ENCODE assay signal across 6 cellular contexts in the genomic region with DNA sequence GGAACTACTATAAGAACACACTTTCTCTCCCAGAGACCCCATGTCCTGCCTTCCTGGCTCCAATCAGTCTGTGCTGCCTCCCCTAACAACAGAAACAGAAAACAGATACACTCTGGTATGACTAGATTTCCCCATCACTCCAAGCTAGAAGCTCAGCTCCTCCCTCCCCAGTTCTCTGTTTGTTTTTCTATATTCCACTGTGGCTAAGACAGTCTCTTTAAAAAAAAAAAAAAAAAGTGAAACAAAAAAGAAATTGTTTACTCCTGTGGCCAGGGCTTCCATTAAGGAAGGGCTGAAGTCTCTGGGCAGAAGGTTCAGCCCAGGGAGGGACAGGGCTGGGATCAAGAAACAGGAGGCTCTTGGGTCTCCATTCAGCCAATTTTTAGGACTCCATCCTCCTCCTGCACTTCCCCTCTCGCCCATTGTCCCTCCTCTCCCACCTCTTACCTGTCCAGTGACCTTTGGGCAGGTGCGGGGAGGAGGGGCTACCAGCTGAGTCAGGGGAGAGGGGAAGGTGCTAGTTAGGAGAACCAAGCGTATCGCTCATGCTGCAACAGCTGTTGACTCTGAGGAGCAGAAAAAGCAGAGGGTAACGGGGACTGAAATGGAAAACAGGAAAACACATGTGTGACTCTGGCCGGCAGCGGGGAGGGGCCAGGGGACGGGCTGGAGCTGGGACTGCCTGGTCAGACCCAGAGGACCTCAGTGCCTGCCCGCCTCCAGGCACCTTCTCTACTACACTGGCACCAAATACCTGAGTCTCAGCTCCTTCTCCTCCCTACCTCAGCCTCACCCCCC. TPM values are rescaled to one million over a fixed set of nuclear protein-coding genes. Genes with fewer than 3 reads are reported as not detected.
A peak's percentile ranks its signal among the peaks of the same experiment; 100 is the strongest.
DNase-seq lines count a peak whose midpoint lies in the region; ATAC-seq lines count a peak whose summit lies in the region.

No MANE protein-coding gene starts in this region.

- DNase-seq in COLO829 (ENCODE audit: low spot score), result peak; percentile 57
- DNase-seq in LHCN-M2 (ENCODE audit: low read depth), result peak; percentile 64
- peak; percentile 55 for DNase-seq in foreskin melanocyte
- DNase-seq in stromal cell of bone marrow (ENCODE audit: low read depth), result peak; percentile 83
- no peak for DNase-seq in cerebellar nuclear complex (lab: John Stamatoyannopoulos, UW)

- ATAC-seq in HG03139 (IDR thresholded peaks at IDR 0.05; ENCODE audit: unreplicated experiment), result no peak

RNA-seq across cellular contexts. Expression of a gene that starts 4.2 kb away (rescaled TPM):
- 4.2 and 4.6 TPM in 2 replicates for total RNA-seq in LHCN-M2 (2014; rRNA removed)
- 2.2 TPM for polyA plus RNA-seq in LHCN-M2 (2012)

RNA-seq across cellular contexts. Expression of a gene that starts 10.3 kb away (rescaled TPM):
- total RNA-seq in LHCN-M2 (2014; rRNA removed), result 104 and 188 TPM in 2 replicates
- 193 TPM for polyA plus RNA-seq in LHCN-M2 (2012)

RNA-seq across cellular contexts. Expression of a gene that starts 17.0 kb away (rescaled TPM):
- total RNA-seq in LHCN-M2 (2014; rRNA removed), result 292 and 331 TPM in 2 replicates
- 172 TPM for polyA plus RNA-seq in LHCN-M2 (2012)

RNA-seq across cellular contexts. Expression of a gene that starts 52.1 kb away (rescaled TPM):
- total RNA-seq in LHCN-M2 (2014; rRNA removed), result 86.0 and 86.5 TPM in 2 replicates
- 127 TPM for polyA plus RNA-seq in LHCN-M2 (2012)

RNA-seq across cellular contexts. Expression of a gene that starts 52.9 kb away (rescaled TPM):
- 80.6 and 83.2 TPM in 2 replicates for total RNA-seq in LHCN-M2 (2014; rRNA removed)
- polyA plus RNA-seq in LHCN-M2 (2012), result 104 TPM

Comparison
In these comparisons a context has a peak if more than half of its experiments do, and no peak if none do; other contexts are left out.
1. DNase-seq: peak in COLO829 (single experiment), LHCN-M2 (single experiment), foreskin melanocyte (single experiment) and stromal cell of bone marrow (single experiment); none in cerebellar nuclear complex (0 of 2).